In the genomic region with DNA sequence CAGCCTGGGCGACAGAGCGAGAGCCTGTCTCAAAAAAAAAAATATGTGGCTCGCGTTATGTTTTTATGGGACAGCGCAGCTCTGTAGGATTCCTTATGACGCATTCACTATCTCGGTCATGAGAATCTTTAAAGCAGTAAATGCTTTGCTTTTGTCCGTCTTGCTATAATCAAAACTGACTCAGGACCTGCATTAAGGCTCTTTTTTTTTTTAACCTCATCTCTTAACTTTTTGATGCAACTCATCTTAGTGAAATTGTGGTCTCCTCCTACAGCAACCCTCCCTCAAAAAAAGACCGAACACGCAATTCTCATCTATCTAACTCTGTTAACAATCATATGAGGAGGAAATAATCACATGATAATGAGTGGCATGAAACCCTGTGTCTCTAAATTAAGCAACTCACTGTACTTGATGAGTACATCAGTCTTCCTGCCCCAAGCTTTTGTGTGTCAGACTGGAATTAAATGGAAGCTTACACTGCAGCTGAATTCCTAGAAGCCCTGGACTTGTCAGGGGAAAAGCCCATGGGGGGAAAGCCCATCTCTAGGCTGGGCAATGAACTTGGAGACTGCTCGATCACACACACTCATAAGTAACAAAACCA, we compare ENCODE assay signal across 8 cellular contexts. TPM values are rescaled to one million over a fixed set of nuclear protein-coding genes. Genes with fewer than 3 reads are reported as not detected.
A peak's percentile ranks its signal among the peaks of the same experiment; 100 is the strongest.
DNase-seq lines count a peak whose midpoint lies in the region; ATAC-seq and TF ChIP-seq lines count a peak whose summit lies in the region.

No MANE protein-coding gene starts in this region.

- no peak overlapping the region for H3K4me3 Mint-ChIP-seq in activated CD8-positive, alpha-beta T cell treated with anti-CD3 and anti-CD28 coated beads, Interleukin-2, amount 10 ng/mL, durations not matched to agents 7 days and 5 days

- no peaks in the 10 kb centered on the region for H3K27me3 Mint-ChIP-seq in activated CD8-positive, alpha-beta T cell treated with anti-CD3 and anti-CD28 coated beads, Interleukin-2, amount 10 ng/mL, durations not matched to agents 7 days and 5 days (ENCODE audit: low read depth)

- CTCF ChIA-PET in activated CD8-positive, alpha-beta T cell treated with anti-CD3 and anti-CD28 coated beads, Interleukin-2, amount 10 ng/mL, durations not matched to agents 7 days and 5 days (lab: Charles Lee): interaction anchor here (0.6 to 0.9 kb wide), 2 partner anchors 107 to 154 kb away, joined by 3 to 4 read pairs; no protein-coding TSS in a partner anchor

- ATAC-seq in activated CD8-positive, alpha-beta T cell treated with anti-CD3 and anti-CD28 coated beads, Interleukin-2, amount 10 ng/mL, durations not matched to agents 7 days and 5 days: no peak
- ATAC-seq in foreskin keratinocyte (peak; percentile 29), psoas muscle (no peak)

- no peak for TF ChIP-seq EP300 in stomach (IDR thresholded peaks at IDR 0.05)

- H3K27me3 ChIP-seq in foreskin keratinocyte (no peaks in the 10 kb centered on the region), stomach (no peaks in the 10 kb centered on the region), psoas muscle (ENCODE audit: insufficient read depth in 3 of 3, low read length in 2 of 3) (peaks cover 0 to 24% (median 4%) of the 10 kb centered on the region in 3 donors)

- peaks cover 54% of the 10 kb centered on the region for H3K36me3 Mint-ChIP-seq in activated CD8-positive, alpha-beta T cell treated with anti-CD3 and anti-CD28 coated beads, Interleukin-2, amount 10 ng/mL, durations not matched to agents 7 days and 5 days (ENCODE audit: low read depth)

- H3K36me3 ChIP-seq in stomach (peaks cover 4 to 27% (median 23%) of the 10 kb centered on the region in 4 donors), psoas muscle (ENCODE audit: insufficient read depth in 1 of 2, low read depth in 1 of 2) (no peaks in the 10 kb centered on the region)

- intact Hi-C loops in stomach (cut with DNase I; ENCODE audit: low total_unique reads) (no loop called here), psoas muscle (cut with DNase I) (no loop called here)

- TF ChIP-seq CTCF in foreskin keratinocyte (conservative IDR thresholded peaks at IDR 0.05) (no peak), stomach (IDR thresholded peaks at IDR 0.05) (no peak), psoas muscle (IDR thresholded peaks at IDR 0.05) (no peak)

- H3K4me3 ChIP-seq in stomach (no peak overlapping the region), psoas muscle (no peak overlapping the region)

- H3K4me1 Mint-ChIP-seq in activated CD8-positive, alpha-beta T cell treated with anti-CD3 and anti-CD28 coated beads, Interleukin-2, amount 10 ng/mL, durations not matched to agents 7 days and 5 days (ENCODE audit: low read depth): peaks cover 57% of the 10 kb centered on the region

- WGBS in stomach, 5 donors: 70 to 74% (median 73%) methylated on average over 11 of the region's 11 CpGs
- WGBS in psoas muscle, 3 donors: 88 to 91% (median 90%) methylated on average over 11 of the region's 11 CpGs

- POLR2A ChIA-PET in activated CD8-positive, alpha-beta T cell treated with anti-CD3 and anti-CD28 coated beads, Interleukin-2, amount 10 ng/mL, durations not matched to agents 7 days and 5 days (lab: Charles Lee): interaction anchor here (0.6 to 1.1 kb wide), 4 partner anchors 10 to 86 kb away, joined by 3 to 5 read pairs (median 3); no protein-coding TSS in a partner anchor

- peaks cover 11% of the 10 kb centered on the region for H3K4me1 ChIP-seq in foreskin keratinocyte
- peaks cover 57 to 81% (median 73%) of the 10 kb centered on the region in 4 donors for H3K4me1 ChIP-seq in stomach
- H3K4me1 ChIP-seq in psoas muscle: no peaks in the 10 kb centered on the region

- H3K9me3 ChIP-seq in stomach (no peaks in the 10 kb centered on the region), psoas muscle (no peaks in the 10 kb centered on the region)

- TF ChIP-seq POLR2A in stomach (IDR thresholded peaks at IDR 0.05): no peak

- DNase-seq in activated CD4-positive, alpha-beta T cell treated with anti-CD3 and anti-CD28 coated beads for 48 hours: peak; percentile 41
- no peak for DNase-seq in activated CD4-positive, alpha-beta T cell treated with anti-CD3 and anti-CD28 coated beads, Interleukin-2, amount 50 U/mL, for 1 hour
- no peak for DNase-seq in activated CD8-positive, alpha-beta T cell treated with anti-CD3 and anti-CD28 coated beads, Interleukin-2, amount 10 ng/mL, durations not matched to agents 7 days and 5 days
- DNase-seq in foreskin keratinocyte (peak; percentile 37 to 61), stomach (no peak), mesenteric fat pad (ENCODE audit: low spot score) (no peak), COR-L47 (lab: John Stamatoyannopoulos, UW) (no peak), psoas muscle (no peak)

- no peak overlapping the region for H3K27ac ChIP-seq in foreskin keratinocyte
- peak overlapping the region; percentile 70 to 92 (median 83) for H3K27ac ChIP-seq in stomach
- no peak overlapping the region for H3K27ac ChIP-seq in psoas muscle

- no peaks in the 10 kb centered on the region for H3K9me3 Mint-ChIP-seq in activated CD8-positive, alpha-beta T cell treated with anti-CD3 and anti-CD28 coated beads, Interleukin-2, amount 10 ng/mL, durations not matched to agents 7 days and 5 days (ENCODE audit: insufficient read depth)

- peak overlapping the region; percentile 67 for H3K27ac Mint-ChIP-seq in activated CD8-positive, alpha-beta T cell treated with anti-CD3 and anti-CD28 coated beads, Interleukin-2, amount 10 ng/mL, durations not matched to agents 7 days and 5 days

RNA-seq across cellular contexts. Expression of gene P2RX4, which starts 4.3 kb away (rescaled TPM):
- 10 to 100 TPM; 38.7 to 41.0 TPM for total RNA-seq in activated CD8-positive, alpha-beta T cell treated with anti-CD3 and anti-CD28 coated beads, Interleukin-2, amount 10 ng/mL, durations not matched to agents 7 days and 5 days
- total RNA-seq in foreskin keratinocyte (6.8 and 8.4 TPM in 2 replicates), stomach (10 to 100 TPM; 13.8 to 65.2 (median 28.8) TPM), mesenteric fat pad (40.8 TPM), psoas muscle (1 to 10 TPM; 1.5 to 3.4 (median 2.5) TPM)
- polyA plus RNA-seq in foreskin keratinocyte (6.9 and 8.7 TPM in 2 replicates), stomach (10 to 100 TPM; 14.1 to 29.5 (median 24.0) TPM), psoas muscle (1 to 10 TPM; 1.1 to 2.0 (median 1.6) TPM)

Comparison
In these comparisons a context has a peak if more than half of its experiments do, and no peak if none do; other contexts are left out.
1. DNase-seq: peak in activated CD4-positive, alpha-beta T cell treated with anti-CD3 and anti-CD28 coated beads for 48 hours (single experiment) and foreskin keratinocyte (2 of 2); none in activated CD4-positive, alpha-beta T cell treated with anti-CD3 and anti-CD28 coated beads, Interleukin-2, amount 50 U/mL, for 1 hour (single experiment), activated CD8-positive, alpha-beta T cell treated with anti-CD3 and anti-CD28 coated beads, Interleukin-2, amount 10 ng/mL, durations not matched to agents 7 days and 5 days (single experiment), stomach (single experiment), mesenteric fat pad (single experiment), COR-L47 (single experiment) and psoas muscle (0 of 2).
2. H3K27ac ChIP-seq: peak in stomach (5 of 5); none in foreskin keratinocyte (single experiment) and psoas muscle (single experiment).